ENCODE assay signal across 8 cellular contexts in the genomic region with DNA sequence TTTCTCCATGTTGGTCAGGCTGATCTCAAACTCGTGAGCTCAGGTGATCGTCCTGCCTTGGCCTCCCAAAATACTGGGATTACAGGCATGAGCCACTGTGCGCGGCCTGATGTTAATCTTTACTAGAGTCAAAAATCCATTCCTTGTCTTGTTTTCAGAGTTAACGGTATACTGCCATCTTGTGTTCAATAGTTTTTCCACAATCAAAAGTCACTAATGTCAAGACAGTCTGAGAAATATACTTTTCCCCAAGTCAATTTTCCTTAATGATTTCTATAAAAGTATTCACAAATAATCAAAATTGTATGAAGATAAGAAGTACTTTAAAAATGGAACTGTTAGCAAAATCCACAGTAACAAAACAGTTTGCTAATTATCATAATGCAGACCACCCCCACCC.
A peak's percentile ranks its signal among the peaks of the same experiment; 100 is the strongest.
DNase-seq lines count a peak whose midpoint lies in the region; ATAC-seq and TF ChIP-seq lines count a peak whose summit lies in the region.

No MANE protein-coding gene starts in this region.

- H3K4me3 ChIP-seq in HFF-Myc (replicated peaks; ENCODE audit: low read depth, low read length) = no peak overlapping the region
- no peak overlapping the region for H3K4me3 ChIP-seq in fibroblast of mammary gland (ENCODE audit: control insufficient read depth, low read depth, low read length)

- peaks cover 91% of the 10 kb centered on the region for H3K36me3 Mint-ChIP-seq in stimulated activated effector memory CD8-positive, alpha-beta T cell treated with anti-CD3 and anti-CD28 coated beads, Interleukin-12 subunit alpha, Interleukin-12 subunit beta, amount 100 ng/mL, for 72 hours

- H3K4me1 Mint-ChIP-seq in stimulated activated effector memory CD8-positive, alpha-beta T cell treated with anti-CD3 and anti-CD28 coated beads, Interleukin-12 subunit alpha, Interleukin-12 subunit beta, amount 100 ng/mL, for 72 hours = peaks cover 34% of the 10 kb centered on the region

- ATAC-seq in stimulated activated effector memory CD8-positive, alpha-beta T cell treated with anti-CD3 and anti-CD28 coated beads, Interleukin-12 subunit alpha, Interleukin-12 subunit beta, amount 100 ng/mL, for 72 hours = peak; percentile 52

- peak; percentile 2 for DNase-seq in NCI-H1092 treated with DMSO at 0.1 percent for 48 hours (lab: John Stamatoyannopoulos, UW)
- no peak for DNase-seq in NCI-H1092 (lab: John Stamatoyannopoulos, UW)
- no peak for DNase-seq in HFF-Myc (ENCODE audit: extremely low read depth, low read depth)
- DNase-seq in SKM-1 treated with dmso at 0.1 percent for 144 hours (lab: John Stamatoyannopoulos, UW; ENCODE audit: unreplicated experiment) = peak; percentile 20
- DNase-seq in fibroblast of mammary gland (ENCODE audit: low read depth) = peak; percentile 49
- no peak for DNase-seq in stimulated activated effector memory CD8-positive, alpha-beta T cell treated with anti-CD3 and anti-CD28 coated beads, Interleukin-12 subunit alpha, Interleukin-12 subunit beta, amount 100 ng/mL, for 72 hours (ENCODE audit: low spot score in 2 of 2)
- DNase-seq in NCI-H1436 treated with DMSO at 0.1 percent for 48 hours (lab: John Stamatoyannopoulos, UW) = no peak
- no peak for DNase-seq in stimulated activated CD4-positive, alpha-beta T cell treated with anti-CD3 and anti-CD28 coated beads, Interleukin-4, amount 100 ng/mL, for 4 hours

- H3K9me3 Mint-ChIP-seq in stimulated activated effector memory CD8-positive, alpha-beta T cell treated with anti-CD3 and anti-CD28 coated beads, Interleukin-12 subunit alpha, Interleukin-12 subunit beta, amount 100 ng/mL, for 72 hours = no peaks in the 10 kb centered on the region

- H3K27ac Mint-ChIP-seq in stimulated activated effector memory CD8-positive, alpha-beta T cell treated with anti-CD3 and anti-CD28 coated beads, Interleukin-12 subunit alpha, Interleukin-12 subunit beta, amount 100 ng/mL, for 72 hours = peak overlapping the region; percentile 56

- TF ChIP-seq CTCF in HFF-Myc (IDR thresholded peaks at IDR 0.05; ENCODE audit: low read depth, low read length, missing control alignments) = peak; percentile 23
- peak; percentile 34 for TF ChIP-seq CTCF in fibroblast of mammary gland (conservative IDR thresholded peaks at IDR 0.05; ENCODE audit: control insufficient read depth, insufficient read depth, low read depth, low read length)

- no peak overlapping the region for H3K4me3 Mint-ChIP-seq in stimulated activated effector memory CD8-positive, alpha-beta T cell treated with anti-CD3 and anti-CD28 coated beads, Interleukin-12 subunit alpha, Interleukin-12 subunit beta, amount 100 ng/mL, for 72 hours

Comparison
In these comparisons a context has a peak if more than half of its experiments do, and no peak if none do; other contexts are left out.
1. DNase-seq: peak in NCI-H1092 treated with DMSO at 0.1 percent for 48 hours (single experiment), SKM-1 treated with dmso at 0.1 percent for 144 hours (single experiment) and fibroblast of mammary gland (single experiment); none in NCI-H1092 (single experiment), HFF-Myc (single experiment), stimulated activated effector memory CD8-positive, alpha-beta T cell treated with anti-CD3 and anti-CD28 coated beads, Interleukin-12 subunit alpha, Interleukin-12 subunit beta, amount 100 ng/mL, for 72 hours (0 of 2), NCI-H1436 treated with DMSO at 0.1 percent for 48 hours (single experiment) and stimulated activated CD4-positive, alpha-beta T cell treated with anti-CD3 and anti-CD28 coated beads, Interleukin-4, amount 100 ng/mL, for 4 hours (0 of 2).